21 cellular contexts compared by ENCODE assay signal in the genomic region with DNA sequence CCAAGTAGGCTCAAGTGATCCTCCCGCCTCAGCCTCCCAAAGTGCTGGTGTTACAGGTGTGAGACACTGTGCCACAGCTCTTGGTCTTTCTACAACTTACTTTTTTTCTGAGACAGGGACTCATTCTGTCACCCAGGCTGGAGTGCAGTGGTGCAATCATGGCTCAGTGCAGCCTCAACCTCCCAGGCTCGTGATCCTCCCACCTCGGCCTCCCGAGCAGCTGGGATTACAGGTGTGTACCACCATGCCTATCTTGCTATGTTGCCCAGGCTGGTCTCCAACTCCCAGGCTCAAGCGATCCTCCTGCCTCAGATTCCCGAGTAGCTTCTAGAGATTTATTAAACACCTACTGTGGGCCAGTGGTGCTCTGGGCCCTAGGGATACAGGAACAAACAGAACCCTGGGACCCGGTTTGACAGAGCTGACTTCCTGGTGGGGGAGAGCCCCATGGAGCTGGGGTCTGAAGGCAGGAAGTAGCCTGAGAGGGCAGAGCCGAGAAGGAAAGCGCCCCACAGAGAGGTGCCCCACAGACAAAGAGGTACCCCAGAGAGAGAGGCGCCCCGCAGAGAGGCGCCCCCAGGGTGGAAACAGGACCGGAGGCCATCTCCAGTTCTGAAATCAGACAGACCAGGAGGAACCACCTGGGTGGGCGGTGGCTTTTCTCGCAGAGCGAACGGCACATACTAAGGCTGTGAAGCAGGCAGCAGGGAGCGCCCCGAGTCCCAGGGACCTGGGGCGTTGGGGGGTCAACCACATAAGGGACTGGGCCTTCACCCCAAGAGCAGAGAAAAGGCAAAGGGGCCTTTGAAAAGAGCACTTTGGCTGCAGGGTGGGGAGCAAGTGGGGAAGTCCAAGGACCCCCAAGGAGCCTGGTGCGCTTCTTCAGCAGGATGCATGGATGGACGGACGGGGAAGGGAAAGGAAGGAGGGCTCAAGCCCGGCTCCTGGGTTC. TPM values are rescaled to one million over a fixed set of nuclear protein-coding genes. Genes with fewer than 3 reads are reported as not detected.
DNase-seq lines count a peak whose midpoint lies in the region; ATAC-seq and TF ChIP-seq lines count a peak whose summit lies in the region.
"Had no signal": no experiment of that assay in that cellular context is flagged by ENCODE, and none has a peak within 500 bp of the region (broad histone marks: within the 10 kb centered on the region; RNA-seq: fewer than 3 reads in every experiment).

No MANE protein-coding gene starts in this region.

- TF ChIP-seq CTCF in VCaP (conservative IDR thresholded peaks at IDR 0.05), result no peak

- no peaks in the 10 kb centered on the region for H3K27me3 Mint-ChIP-seq in dendritic cell treated with granulocyte-macrophage colony-stimulating factor and Interleukin-4, amounts not matched to agents 40 ng/mL and 50 ng/mL, for 4 days
- H3K27me3 Mint-ChIP-seq in stimulated activated naive CD8-positive, alpha-beta T cell treated with anti-CD3 and anti-CD28 coated beads, Interleukin-15, amount 100 ng/mL, for 72 hours, result no peaks in the 10 kb centered on the region

- no peak for ATAC-seq in activated naive CD4-positive, alpha-beta T cell treated with anti-CD3 and anti-CD28 coated beads, Interleukin-2, amount 50 U/mL, for 72 hours
- ATAC-seq in stimulated activated naive CD8-positive, alpha-beta T cell treated with anti-CD3 and anti-CD28 coated beads, Interleukin-15, amount 100 ng/mL, for 72 hours, result no peak
- ATAC-seq in sciatic nerve, result no peak

- intact Hi-C loops in dendritic cell treated with granulocyte-macrophage colony-stimulating factor and Interleukin-4, amounts not matched to agents 40 ng/mL and 50 ng/mL, for 4 days (cut with micrococcal nuclease), result loop anchor here (5.0 kb wide), 2 partner anchors 38 to 42 kb away; a partner anchor contains a TSS
- intact Hi-C loops in sciatic nerve (cut with DNase I), result no loop called here

- no peaks in the 10 kb centered on the region for H3K9me3 Mint-ChIP-seq in activated naive CD4-positive, alpha-beta T cell treated with anti-CD3 and anti-CD28 coated beads, Interleukin-2, amount 50 U/mL, for 72 hours
- H3K9me3 Mint-ChIP-seq in dendritic cell treated with granulocyte-macrophage colony-stimulating factor and Interleukin-4, amounts not matched to agents 40 ng/mL and 50 ng/mL, for 4 days, result no peaks in the 10 kb centered on the region
- H3K9me3 Mint-ChIP-seq in stimulated activated naive CD8-positive, alpha-beta T cell treated with anti-CD3 and anti-CD28 coated beads, Interleukin-15, amount 100 ng/mL, for 72 hours, result no peaks in the 10 kb centered on the region
- H3K9me3 Mint-ChIP-seq: T-helper 2 cell treated with Interferon-gamma antibody and Interleukin-4, amounts not matched to agents 5 μg/mL and 100 μg/mL, for 36 hours; WTC11 had no signal

- peaks cover 43% of the 10 kb centered on the region for H3K4me1 Mint-ChIP-seq in dendritic cell treated with granulocyte-macrophage colony-stimulating factor and Interleukin-4, amounts not matched to agents 40 ng/mL and 50 ng/mL, for 4 days (ENCODE audit: low read depth)
- peaks cover 39% of the 10 kb centered on the region for H3K4me1 Mint-ChIP-seq in stimulated activated naive CD8-positive, alpha-beta T cell treated with anti-CD3 and anti-CD28 coated beads, Interleukin-15, amount 100 ng/mL, for 72 hours

- peak overlapping the region; percentile 79 to 80 for H3K27ac Mint-ChIP-seq in activated naive CD4-positive, alpha-beta T cell treated with anti-CD3 and anti-CD28 coated beads, Interleukin-2, amount 50 U/mL, for 72 hours
- peak overlapping the region; percentile 65 for H3K27ac Mint-ChIP-seq in dendritic cell treated with granulocyte-macrophage colony-stimulating factor and Interleukin-4, amounts not matched to agents 40 ng/mL and 50 ng/mL, for 4 days
- peak overlapping the region; percentile 58 to 74 for H3K27ac Mint-ChIP-seq in stimulated activated naive CD8-positive, alpha-beta T cell treated with anti-CD3 and anti-CD28 coated beads, Interleukin-15, amount 100 ng/mL, for 72 hours

- peak overlapping the region; percentile 91 for H3K27ac ChIP-seq in VCaP
- H3K27ac ChIP-seq: lower lobe of right lung, suprapubic skin, uterus had no signal

- peaks cover 0 to 5% of the 10 kb centered on the region in 2 donors for H3K36me3 Mint-ChIP-seq in activated naive CD4-positive, alpha-beta T cell treated with anti-CD3 and anti-CD28 coated beads, Interleukin-2, amount 50 U/mL, for 72 hours
- peaks cover 87% of the 10 kb centered on the region for H3K36me3 Mint-ChIP-seq in dendritic cell treated with granulocyte-macrophage colony-stimulating factor and Interleukin-4, amounts not matched to agents 40 ng/mL and 50 ng/mL, for 4 days (ENCODE audit: low read depth)

- no peak for DNase-seq in activated naive CD4-positive, alpha-beta T cell treated with anti-CD3 and anti-CD28 coated beads, Interleukin-2, amount 50 U/mL, for 72 hours (ENCODE audit: low spot score in 2 of 2)
- no peak for DNase-seq in activated naive CD4-positive, alpha-beta T cell (lab: John Stamatoyannopoulos, UW)
- DNase-seq in stimulated activated naive CD8-positive, alpha-beta T cell treated with anti-CD3 and anti-CD28 coated beads, Interleukin-15, amount 100 ng/mL, for 72 hours, result no peak
- DNase-seq in COLO668 (lab: John Stamatoyannopoulos, UW; ENCODE audit: unreplicated experiment) (no peak), sciatic nerve (ENCODE audit: low spot score) (no peak), NCI-H2107 treated with DMSO at 0.1 percent for 48 hours (lab: John Stamatoyannopoulos, UW; ENCODE audit: unreplicated experiment) (no peak)
- DNase-seq: DND-41; foreskin melanocyte; HCEC 1CT; Kasumi-1; lower lobe of right lung; NCI-H1092; NCI-H510A; NK-92 treated with Interleukin-12 subunit alpha and Interleukin-12 subunit beta, amount 100 ng/mL, for 24 hours; stimulated activated CD8-positive, alpha-beta memory T cell treated with anti-CD3 and anti-CD28 coated beads, Interleukin-4, amount 100 ng/mL, for 48 hours; uterus had no signal

- no peak overlapping the region for H3K4me3 Mint-ChIP-seq in dendritic cell treated with granulocyte-macrophage colony-stimulating factor and Interleukin-4, amounts not matched to agents 40 ng/mL and 50 ng/mL, for 4 days
- peak overlapping the region; percentile 8 to 63 for H3K4me3 Mint-ChIP-seq in stimulated activated naive CD8-positive, alpha-beta T cell treated with anti-CD3 and anti-CD28 coated beads, Interleukin-15, amount 100 ng/mL, for 72 hours
- H3K4me3 Mint-ChIP-seq: T-helper 2 cell treated with Interferon-gamma antibody and Interleukin-4, amounts not matched to agents 5 μg/mL and 100 μg/mL, for 36 hours; WTC11 had no signal

RNA-seq across cellular contexts. Expression of a gene that starts 5.0 kb away (rescaled TPM):
- 100 to 1,000 TPM; 104 to 123 TPM for total RNA-seq in activated naive CD4-positive, alpha-beta T cell treated with anti-CD3 and anti-CD28 coated beads, Interleukin-2, amount 50 U/mL, for 72 hours
- 53.9 TPM for total RNA-seq in sciatic nerve

RNA-seq across cellular contexts. Expression of a gene that starts 42.2 kb away (rescaled TPM):
- total RNA-seq in activated naive CD4-positive, alpha-beta T cell treated with anti-CD3 and anti-CD28 coated beads, Interleukin-2, amount 50 U/mL, for 72 hours, result 1 to 10 TPM; 5.1 to 6.4 TPM
- 10.3 TPM for total RNA-seq in sciatic nerve

RNA-seq across cellular contexts. Expression of a gene that starts 43.1 kb away (rescaled TPM):
- 100 to 1,000 TPM in 1 of 2 donors, 10 to 100 TPM in 1; 95.9 to 102 TPM for total RNA-seq in activated naive CD4-positive, alpha-beta T cell treated with anti-CD3 and anti-CD28 coated beads, Interleukin-2, amount 50 U/mL, for 72 hours
- 42.2 TPM for total RNA-seq in sciatic nerve
